ENCODE assay signal across 29 cellular contexts in the genomic region with DNA sequence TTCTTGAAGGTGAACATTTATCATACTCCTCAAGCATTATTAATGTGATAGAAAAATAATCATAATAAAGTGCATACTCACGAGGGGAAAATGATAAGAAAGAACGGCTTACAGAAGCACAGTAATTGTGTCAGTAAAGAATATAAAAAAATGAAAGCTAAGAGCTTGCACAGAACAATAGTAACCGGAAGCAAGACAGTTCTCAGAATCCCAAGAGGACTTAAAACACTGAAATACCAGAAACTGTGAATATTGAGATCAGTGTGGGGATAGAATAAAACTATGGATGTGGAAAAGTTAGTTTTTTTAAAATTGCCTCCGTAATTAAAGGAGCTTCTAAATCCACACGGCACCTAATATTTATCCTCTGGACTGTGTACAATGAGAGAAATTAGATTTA.
"Had no signal": no experiment of that assay in that cellular context is flagged by ENCODE, and none has a peak within 500 bp of the region (broad histone marks: within the 10 kb centered on the region; RNA-seq: fewer than 3 reads in every experiment).

No MANE protein-coding gene starts in this region.

- H3K27ac ChIP-seq: brain microvascular endothelial cell, esophagus squamous epithelium, hepatocyte, pancreas, prostate gland, sigmoid colon, uterus, WERI-Rb-1 had no signal

- H3K27ac Mint-ChIP-seq: activated naive CD4-positive, alpha-beta T cell treated with anti-CD3 and anti-CD28 coated beads for 36 hours; activated naive CD8-positive, alpha-beta T cell treated with anti-CD3 and anti-CD28 coated beads for 36 hours; endodermal cell; stimulated activated effector memory CD8-positive, alpha-beta T cell treated with anti-CD3 and anti-CD28 coated beads, Interleukin-12 subunit alpha, Interleukin-12 subunit beta, amount 100 ng/mL, for 72 hours; stimulated activated naive CD8-positive, alpha-beta T cell treated with anti-CD3 and anti-CD28 coated beads, Interleukin-15, Interleukin-2, amounts not matched to agents 100 ng/mL and 50 ng/mL, for 24 hours; type B pancreatic cell had no signal

- H3K4me3 Mint-ChIP-seq: activated naive CD4-positive, alpha-beta T cell treated with anti-CD3 and anti-CD28 coated beads for 36 hours; activated naive CD8-positive, alpha-beta T cell treated with anti-CD3 and anti-CD28 coated beads for 36 hours; endodermal cell; stimulated activated effector memory CD8-positive, alpha-beta T cell treated with anti-CD3 and anti-CD28 coated beads, Interleukin-12 subunit alpha, Interleukin-12 subunit beta, amount 100 ng/mL, for 72 hours; stimulated activated naive CD8-positive, alpha-beta T cell treated with anti-CD3 and anti-CD28 coated beads, Interleukin-15, Interleukin-2, amounts not matched to agents 100 ng/mL and 50 ng/mL, for 24 hours; type B pancreatic cell had no signal

- H3K36me3 ChIP-seq: brain microvascular endothelial cell, esophagus squamous epithelium, pancreas, prostate gland, sigmoid colon, uterus, WERI-Rb-1 had no signal

- H3K4me1 Mint-ChIP-seq: activated naive CD8-positive, alpha-beta T cell treated with anti-CD3 and anti-CD28 coated beads for 36 hours; endodermal cell; stimulated activated effector memory CD8-positive, alpha-beta T cell treated with anti-CD3 and anti-CD28 coated beads, Interleukin-12 subunit alpha, Interleukin-12 subunit beta, amount 100 ng/mL, for 72 hours had no signal

- H3K27me3 ChIP-seq: brain microvascular endothelial cell, esophagus squamous epithelium, hepatocyte, pancreas, sigmoid colon, uterus had no signal

- H3K4me3 ChIP-seq: esophagus squamous epithelium, hepatocyte, mucosa of descending colon, pancreas, prostate gland, sigmoid colon, uterus had no signal

- H3K27me3 Mint-ChIP-seq: activated naive CD8-positive, alpha-beta T cell treated with anti-CD3 and anti-CD28 coated beads for 36 hours; stimulated activated naive CD8-positive, alpha-beta T cell treated with anti-CD3 and anti-CD28 coated beads, Interleukin-15, Interleukin-2, amounts not matched to agents 100 ng/mL and 50 ng/mL, for 24 hours; type B pancreatic cell had no signal

- DNase-seq: activated CD4-positive, alpha-beta T cell treated with anti-CD3 and anti-CD28 coated beads for 48 hours; activated CD4-positive, alpha-beta T cell treated with anti-CD3 and anti-CD28 coated beads, Interleukin-2, amount 50 U/mL, for 48 hours; activated CD8-positive, alpha-beta memory T cell treated with anti-CD3 and anti-CD28 coated beads for 24 hours; activated effector memory CD4-positive, alpha-beta T cell treated with anti-CD3 and anti-CD28 coated beads, Interleukin-2, amount 50 U/mL, for 16 hours; activated naive CD4-positive, alpha-beta T cell treated with anti-CD3 and anti-CD28 coated beads for 36 hours; activated naive CD8-positive, alpha-beta T cell treated with anti-CD3 and anti-CD28 coated beads for 36 hours; brain microvascular endothelial cell; caudate nucleus; endodermal cell; esophagus squamous epithelium; islet precursor cell; left ventricle myocardium superior; mucosa of descending colon; nucleus accumbens; pancreas; retina; sigmoid colon; small intestine; stimulated activated CD4-positive, alpha-beta T cell treated with anti-CD3 and anti-CD28 coated beads, Interleukin-4, amount 100 ng/mL, for 24 hours; T1000; uterus; WERI-Rb-1 had no signal

- H3K9me3 Mint-ChIP-seq: activated naive CD8-positive, alpha-beta T cell treated with anti-CD3 and anti-CD28 coated beads for 36 hours; endodermal cell; nephron; stimulated activated effector memory CD8-positive, alpha-beta T cell treated with anti-CD3 and anti-CD28 coated beads, Interleukin-12 subunit alpha, Interleukin-12 subunit beta, amount 100 ng/mL, for 72 hours; type B pancreatic cell had no signal

- H3K36me3 Mint-ChIP-seq: activated naive CD8-positive, alpha-beta T cell treated with anti-CD3 and anti-CD28 coated beads for 36 hours; stimulated activated effector memory CD8-positive, alpha-beta T cell treated with anti-CD3 and anti-CD28 coated beads, Interleukin-12 subunit alpha, Interleukin-12 subunit beta, amount 100 ng/mL, for 72 hours; type B pancreatic cell had no signal

- H3K9me3 ChIP-seq: esophagus squamous epithelium, mucosa of descending colon, pancreas, prostate gland, sigmoid colon, uterus had no signal

- ATAC-seq: activated CD4-positive, CD25-positive, alpha-beta regulatory T cell treated with anti-CD3 and anti-CD28 coated beads, Interleukin-2, amount 50 U/mL, for 24 hours; left ventricle myocardium superior; mucosa of descending colon; pancreas; stimulated activated effector memory CD8-positive, alpha-beta T cell treated with anti-CD3 and anti-CD28 coated beads, Interleukin-12 subunit alpha, Interleukin-12 subunit beta, amount 100 ng/mL, for 72 hours had no signal

- H3K4me1 ChIP-seq: esophagus squamous epithelium, pancreas, prostate gland, uterus had no signal
